8 cellular contexts compared by ENCODE assay signal in the genomic region with DNA sequence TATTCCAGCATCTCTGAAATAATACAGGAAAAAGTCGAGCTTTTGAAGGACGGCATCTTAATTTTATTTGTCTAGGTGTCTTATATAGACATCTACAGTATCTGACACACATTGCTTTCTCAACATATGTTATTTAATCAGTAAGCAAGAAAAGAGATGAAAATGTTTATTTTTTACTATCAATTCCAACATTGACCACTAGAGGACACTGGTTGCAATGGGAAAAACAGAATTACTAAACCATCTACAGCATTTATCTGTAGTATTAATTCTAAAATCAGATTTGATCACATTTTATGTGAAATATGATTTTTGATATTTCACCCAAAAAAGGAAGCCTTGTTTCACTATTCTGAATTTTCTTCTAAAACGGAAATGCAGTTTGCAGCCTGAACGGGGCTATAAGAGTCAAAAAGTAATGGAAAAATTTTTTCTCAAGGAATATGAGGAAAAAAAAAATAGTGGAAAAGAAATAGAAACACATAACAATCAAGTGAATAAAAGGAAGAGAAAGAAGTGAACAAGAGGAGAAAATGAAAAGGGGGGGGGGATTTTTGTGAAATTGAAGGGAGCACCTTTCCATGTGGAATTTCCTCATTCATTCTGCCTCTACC.
DNase-seq lines count a peak whose midpoint lies in the region; ATAC-seq, FAIRE-seq and TF ChIP-seq lines count a peak whose summit lies in the region.

No MANE protein-coding gene starts in this region.

- peaks cover 3% of the 10 kb centered on the region for H3K27me3 Mint-ChIP-seq in nephron (ENCODE audit: low read depth)
- no peaks in the 10 kb centered on the region for H3K27me3 Mint-ChIP-seq in activated T-helper 17 cell treated with anti-CD3 and anti-CD28 coated beads, Interleukin-2, amount 50 U/mL, for 72 hours

- H3K27ac Mint-ChIP-seq in nephron = no peak overlapping the region
- H3K27ac Mint-ChIP-seq in activated T-helper 17 cell treated with anti-CD3 and anti-CD28 coated beads, Interleukin-2, amount 50 U/mL, for 72 hours = no peak overlapping the region

- H3K27ac ChIP-seq in DOHH2 (ENCODE audit: low read depth, low read length) = no peak overlapping the region
- H3K27ac ChIP-seq in KMS-11 = no peak overlapping the region

- H4K20me1 ChIP-seq in DOHH2 (ENCODE audit: control insufficient read depth, insufficient read depth, low read depth, low read length) (no peaks in the 10 kb centered on the region), KMS-11 (ENCODE audit: insufficient read depth) (no peaks in the 10 kb centered on the region)

- peak; percentile 35 for DNase-seq in bronchial epithelial cell (ENCODE audit: low read depth)
- no peak for DNase-seq in activated CD4-positive, alpha-beta T cell treated with anti-CD3 and anti-CD28 coated beads, Interleukin-2, amount 50 U/mL, for 4 hours
- DNase-seq in foreskin melanocyte = no peak

- H3F3A ChIP-seq in DOHH2 (ENCODE audit: control insufficient read depth, insufficient read depth) = no peaks in the 10 kb centered on the region

- H3K36me3 ChIP-seq in DOHH2 (ENCODE audit: control insufficient read depth, low read length) (no peaks in the 10 kb centered on the region), KMS-11 (ENCODE audit: insufficient read depth) (no peaks in the 10 kb centered on the region), bronchial epithelial cell (ENCODE audit: control insufficient read depth, insufficient read depth, low read length) (peaks cover 1% of the 10 kb centered on the region)

- ATAC-seq in activated T-helper 17 cell treated with anti-CD3 and anti-CD28 coated beads, Interleukin-2, amount 50 U/mL, for 72 hours (replicated peaks) = no peak
- ATAC-seq in GM21737 (IDR thresholded peaks at IDR 0.05; ENCODE audit: unreplicated experiment) = no peak

- H3K9ac ChIP-seq in KMS-11 = no peak overlapping the region

- no peaks in the 10 kb centered on the region for H3K36me3 Mint-ChIP-seq in nephron (ENCODE audit: low read depth)
- H3K36me3 Mint-ChIP-seq in activated T-helper 17 cell treated with anti-CD3 and anti-CD28 coated beads, Interleukin-2, amount 50 U/mL, for 72 hours (ENCODE audit: low read depth) = peaks cover 7% of the 10 kb centered on the region

- H3K4me3 Mint-ChIP-seq in nephron = no peak overlapping the region
- no peak overlapping the region for H3K4me3 Mint-ChIP-seq in activated T-helper 17 cell treated with anti-CD3 and anti-CD28 coated beads, Interleukin-2, amount 50 U/mL, for 72 hours

- no peaks in the 10 kb centered on the region for H3K4me1 Mint-ChIP-seq in nephron
- peaks cover 18% of the 10 kb centered on the region for H3K4me1 Mint-ChIP-seq in activated T-helper 17 cell treated with anti-CD3 and anti-CD28 coated beads, Interleukin-2, amount 50 U/mL, for 72 hours

- H3K4me1 ChIP-seq in DOHH2 (ENCODE audit: control insufficient read depth, low read length) = no peaks in the 10 kb centered on the region
- H3K4me1 ChIP-seq in KMS-11 (ENCODE audit: low read depth, poor library complexity, severe bottlenecking) = peaks cover 15% of the 10 kb centered on the region

- no peak overlapping the region for H3K4me2 ChIP-seq in DOHH2 (ENCODE audit: low read length)
- H3K4me2 ChIP-seq in KMS-11 = no peak overlapping the region

- no peaks in the 10 kb centered on the region for H3K9me3 Mint-ChIP-seq in nephron
- no peaks in the 10 kb centered on the region for H3K9me3 Mint-ChIP-seq in activated T-helper 17 cell treated with anti-CD3 and anti-CD28 coated beads, Interleukin-2, amount 50 U/mL, for 72 hours

- H3K9me2 ChIP-seq in DOHH2 (replicated peaks; ENCODE audit: control insufficient read depth, low read length) = no peaks in the 10 kb centered on the region

- TF ChIP-seq CTCF in DOHH2 (IDR thresholded peaks at IDR 0.05; ENCODE audit: low read depth, low read length, poor library complexity, severe bottlenecking) (peak; percentile 86), KMS-11 (conservative IDR thresholded peaks at IDR 0.05; ENCODE audit: low read depth, low read length) (peak; percentile 94), bronchial epithelial cell (IDR thresholded peaks at IDR 0.05; ENCODE audit: insufficient read depth, low read length, severe bottlenecking) (peak; percentile 51), nephron (IDR thresholded peaks at IDR 0.05; ENCODE audit: unreplicated experiment in 3 of 3) (peak; percentile 72 to 91 (median 90))

- H3K79me2 ChIP-seq in DOHH2 (ENCODE audit: control insufficient read depth, low read length) = no peaks in the 10 kb centered on the region
- no peaks in the 10 kb centered on the region for H3K79me2 ChIP-seq in KMS-11 (ENCODE audit: insufficient read depth, low read depth)

- no peak overlapping the region for H3K4me3 ChIP-seq in DOHH2 (ENCODE audit: low read length)
- no peak overlapping the region for H3K4me3 ChIP-seq in KMS-11 (IDR thresholded peaks at IDR 0.05; ENCODE audit: insufficient read depth, low read depth, low read length)
- no peak overlapping the region for H3K4me3 ChIP-seq in bronchial epithelial cell (ENCODE audit: low read depth, low read length)

- H2AFZ ChIP-seq in KMS-11 (ENCODE audit: low read depth) = no peak overlapping the region

- no peaks in the 10 kb centered on the region for H3K9me3 ChIP-seq in DOHH2 (ENCODE audit: control insufficient read depth, insufficient read depth, low read length)

- no peak for FAIRE-seq in bronchial epithelial cell (lab: Jason Lieb, UNC)

- peaks cover 8% of the 10 kb centered on the region; the same call in 1 of the 2 replicates for H3K27me3 ChIP-seq in DOHH2 (ENCODE audit: control insufficient read depth, low read length)
- no peaks in the 10 kb centered on the region for H3K27me3 ChIP-seq in KMS-11 (ENCODE audit: insufficient read depth, low read depth)
- no peaks in the 10 kb centered on the region for H3K27me3 ChIP-seq in bronchial epithelial cell (ENCODE audit: control insufficient read depth, insufficient read depth, low read length)
